19 cellular contexts compared by ENCODE assay signal in genomic region chr22:36149464-36149863, GRCh38. TPM values are rescaled to one million over a fixed set of nuclear protein-coding genes. Genes with fewer than 3 reads are reported as not detected.
DNase-seq lines count a peak whose midpoint lies in the region; ATAC-seq and TF ChIP-seq lines count a peak whose summit lies in the region.
"Had no signal": no experiment of that assay in that cellular context is flagged by ENCODE, and none has a peak within 500 bp of the region (broad histone marks: within the 10 kb centered on the region; RNA-seq: fewer than 3 reads in every experiment).

No MANE protein-coding gene starts in this region.

- H3K9me3 Mint-ChIP-seq in stimulated activated effector memory CD8-positive, alpha-beta T cell treated with anti-CD3 and anti-CD28 coated beads, Interleukin-12 subunit alpha, Interleukin-12 subunit beta, amount 100 ng/mL, for 72 hours: peaks cover 3% of the 10 kb centered on the region
- peaks cover 8% of the 10 kb centered on the region for H3K9me3 Mint-ChIP-seq in activated T-helper 2 cell treated with anti-CD3 and anti-CD28 coated beads, Interferon-gamma antibody, Interleukin-2, Interleukin-4, amounts not matched to agents 10 μg/mL and 5 μg/mL and 100 μg/mL, durations not matched to agents 14 hours and 24 hours and 36 hours
- H3K9me3 Mint-ChIP-seq: naive B cell had no signal

- peaks cover 12% of the 10 kb centered on the region for H3K4me1 ChIP-seq in GM23248 (ENCODE audit: insufficient read depth)
- H3K4me1 ChIP-seq: foreskin keratinocyte had no signal

- H3K4me3 Mint-ChIP-seq in T-helper 17 cell: no peak overlapping the region
- H3K4me3 Mint-ChIP-seq in stimulated activated effector memory CD8-positive, alpha-beta T cell treated with anti-CD3 and anti-CD28 coated beads, Interleukin-12 subunit alpha, Interleukin-12 subunit beta, amount 100 ng/mL, for 72 hours: no peak overlapping the region
- H3K4me3 Mint-ChIP-seq in activated T-helper 2 cell treated with anti-CD3 and anti-CD28 coated beads, Interferon-gamma antibody, Interleukin-2, Interleukin-4, amounts not matched to agents 10 μg/mL and 5 μg/mL and 100 μg/mL, durations not matched to agents 14 hours and 24 hours and 36 hours (ENCODE audit: low read depth): no peak overlapping the region
- H3K4me3 Mint-ChIP-seq: naive B cell had no signal

- H3K27ac ChIP-seq in GM23248: no peak overlapping the region
- H3K27ac ChIP-seq: cardiac muscle cell, foreskin keratinocyte, WERI-Rb-1 had no signal

- H3K79me2 ChIP-seq in GM23248 (ENCODE audit: insufficient read depth): no peaks in the 10 kb centered on the region

- ATAC-seq in T-helper 17 cell (no peak), GM19455 (IDR thresholded peaks at IDR 0.05; ENCODE audit: unreplicated experiment) (no peak)
- ATAC-seq in stimulated activated effector memory CD8-positive, alpha-beta T cell treated with anti-CD3 and anti-CD28 coated beads, Interleukin-12 subunit alpha, Interleukin-12 subunit beta, amount 100 ng/mL, for 72 hours: no peak
- ATAC-seq: foreskin keratinocyte had no signal

- 10% methylated on average over 3 of the region's 3 CpGs for WGBS in GM23248 (ENCODE audit: low coverage in 1 of 2, low lambda C conversion rate in 2 of 2, missing lambda C conversion rate in 2 of 2), 2 experiments

- H3K9me3 ChIP-seq in GM23248 (ENCODE audit: low read depth) (no peaks in the 10 kb centered on the region), T-helper 17 cell (ENCODE audit: control insufficient read depth, low read length, poor library complexity, severe bottlenecking) (no peaks in the 10 kb centered on the region)

- H3K4me1 Mint-ChIP-seq in T-helper 17 cell: peaks cover 46% of the 10 kb centered on the region
- peaks cover 68% of the 10 kb centered on the region for H3K4me1 Mint-ChIP-seq in stimulated activated effector memory CD8-positive, alpha-beta T cell treated with anti-CD3 and anti-CD28 coated beads, Interleukin-12 subunit alpha, Interleukin-12 subunit beta, amount 100 ng/mL, for 72 hours
- peaks cover 17% of the 10 kb centered on the region for H3K4me1 Mint-ChIP-seq in activated T-helper 2 cell treated with anti-CD3 and anti-CD28 coated beads, Interferon-gamma antibody, Interleukin-2, Interleukin-4, amounts not matched to agents 10 μg/mL and 5 μg/mL and 100 μg/mL, durations not matched to agents 14 hours and 24 hours and 36 hours (ENCODE audit: low read depth)

- no peaks in the 10 kb centered on the region for H3K9me2 ChIP-seq in GM23248 (ENCODE audit: insufficient read depth)

- H3K4me2 ChIP-seq in GM23248 (ENCODE audit: unreplicated experiment): no peak overlapping the region

- no peaks in the 10 kb centered on the region for H3K36me3 ChIP-seq in GM23248 (ENCODE audit: low read depth)
- H3K36me3 ChIP-seq: cardiac muscle cell, WERI-Rb-1 had no signal

- in situ Hi-C loops in GM23248 (cut with MboI): loop anchor here (5.0 kb wide), 1 partner anchor 33 kb away; no protein-coding TSS in a partner anchor

- intact Hi-C loops in activated T-helper 2 cell treated with anti-CD3 and anti-CD28 coated beads, Interferon-gamma antibody, Interleukin-2, Interleukin-4, amounts not matched to agents 10 μg/mL and 5 μg/mL and 100 μg/mL, durations not matched to agents 14 hours and 24 hours and 36 hours (cut with micrococcal nuclease): no loop called here

- no peak for TF ChIP-seq CTCF in fibroblast of mammary gland (conservative IDR thresholded peaks at IDR 0.05; ENCODE audit: control insufficient read depth, insufficient read depth, low read depth, low read length)

- H3K9ac ChIP-seq in GM23248: no peak overlapping the region

- no peaks in the 10 kb centered on the region for H4K20me1 ChIP-seq in GM23248 (ENCODE audit: insufficient read depth)

- H3K4me3 ChIP-seq in GM23248 (no peak overlapping the region), fibroblast of mammary gland (ENCODE audit: control insufficient read depth, low read depth, low read length) (no peak overlapping the region)
- H3K4me3 ChIP-seq: cardiac muscle cell had no signal

- H3K27ac Mint-ChIP-seq in T-helper 17 cell: peak overlapping the region; percentile 100
- H3K27ac Mint-ChIP-seq in stimulated activated effector memory CD8-positive, alpha-beta T cell treated with anti-CD3 and anti-CD28 coated beads, Interleukin-12 subunit alpha, Interleukin-12 subunit beta, amount 100 ng/mL, for 72 hours: peak overlapping the region; percentile 100
- no peak overlapping the region for H3K27ac Mint-ChIP-seq in activated T-helper 2 cell treated with anti-CD3 and anti-CD28 coated beads, Interferon-gamma antibody, Interleukin-2, Interleukin-4, amounts not matched to agents 10 μg/mL and 5 μg/mL and 100 μg/mL, durations not matched to agents 14 hours and 24 hours and 36 hours

- H3K27me3 ChIP-seq in GM23248 (replicated peaks; ENCODE audit: insufficient read depth): no peaks in the 10 kb centered on the region
- H3K27me3 ChIP-seq: cardiac muscle cell had no signal

- H3K27me3 Mint-ChIP-seq in T-helper 17 cell: no peaks in the 10 kb centered on the region
- H3K27me3 Mint-ChIP-seq in activated T-helper 2 cell treated with anti-CD3 and anti-CD28 coated beads, Interferon-gamma antibody, Interleukin-2, Interleukin-4, amounts not matched to agents 10 μg/mL and 5 μg/mL and 100 μg/mL, durations not matched to agents 14 hours and 24 hours and 36 hours (ENCODE audit: low read depth): no peaks in the 10 kb centered on the region
- H3K27me3 Mint-ChIP-seq: naive B cell had no signal

- H3F3A ChIP-seq in GM23248 (ENCODE audit: insufficient read depth): peaks cover 8% of the 10 kb centered on the region; the same call in 1 of the 2 replicates

- H3K36me3 Mint-ChIP-seq in T-helper 17 cell (ENCODE audit: low read depth): peaks cover 17% of the 10 kb centered on the region
- peaks cover 52% of the 10 kb centered on the region for H3K36me3 Mint-ChIP-seq in stimulated activated effector memory CD8-positive, alpha-beta T cell treated with anti-CD3 and anti-CD28 coated beads, Interleukin-12 subunit alpha, Interleukin-12 subunit beta, amount 100 ng/mL, for 72 hours
- H3K36me3 Mint-ChIP-seq in activated T-helper 2 cell treated with anti-CD3 and anti-CD28 coated beads, Interferon-gamma antibody, Interleukin-2, Interleukin-4, amounts not matched to agents 10 μg/mL and 5 μg/mL and 100 μg/mL, durations not matched to agents 14 hours and 24 hours and 36 hours (ENCODE audit: low read depth): peaks cover 67% of the 10 kb centered on the region

- DNase-seq in GM23248 (peak; percentile 62), T-helper 17 cell (no peak), fibroblast of mammary gland (ENCODE audit: low read depth) (peak; percentile 70), COR-L47 (lab: John Stamatoyannopoulos, UW) (no peak), amniotic stem cell (lab: John Stamatoyannopoulos, UW) (no peak)
- no peak for DNase-seq in stimulated activated effector memory CD8-positive, alpha-beta T cell treated with anti-CD3 and anti-CD28 coated beads, Interleukin-12 subunit alpha, Interleukin-12 subunit beta, amount 100 ng/mL, for 72 hours (ENCODE audit: low spot score in 2 of 2)
- DNase-seq in activated T-helper 2 cell treated with anti-CD3 and anti-CD28 coated beads, Interferon-gamma antibody, Interleukin-2, Interleukin-4, amounts not matched to agents 10 μg/mL and 5 μg/mL and 100 μg/mL, durations not matched to agents 14 hours and 24 hours and 36 hours (ENCODE audit: low spot score): no peak
- DNase-seq: activated gamma-delta T cell; DMS79 treated with DMSO at 0.1 percent for 48 hours; effector CD4-positive, alpha-beta T cell; foreskin keratinocyte; Karpas-422; naive B cell; NCI-H187 treated with DMSO at 0.1 percent for 48 hours; NCI-H526; substantia nigra; WERI-Rb-1 had no signal

- no peak overlapping the region for H2AFZ ChIP-seq in GM23248

RNA-seq across cellular contexts. Expression of gene APOL3, which starts 11.1 kb away (rescaled TPM):
- total RNA-seq in GM23248 (2014; rRNA removed; shearing (Covaris generic)): 5.5 and 6.2 TPM in 2 replicates
- 3.4 and 4.0 TPM in 2 replicates for polyA plus RNA-seq in GM23248 (2016; fragmentation: Nextera tagmentation; extraction: Ambion mirVana)
- total RNA-seq in T-helper 17 cell: 100 to 1,000 TPM; 229 to 265 TPM
- total RNA-seq in activated T-helper 2 cell treated with anti-CD3 and anti-CD28 coated beads, Interferon-gamma antibody, Interleukin-2, Interleukin-4, amounts not matched to agents 10 μg/mL and 5 μg/mL and 100 μg/mL, durations not matched to agents 14 hours and 24 hours and 36 hours: 35.6 and 48.3 TPM in 2 replicates
- total RNA-seq: cardiac muscle cell had no signal
- polyA plus RNA-seq: cardiac muscle cell had no signal

RNA-seq across cellular contexts. Expression of gene APOL4, which starts 52.1 kb away (rescaled TPM):
- not detected in 2 replicates for total RNA-seq in GM23248 (2014; rRNA removed; shearing (Covaris generic))
- 0.06 TPM in 1 of 2 replicates, not detected in the other for polyA plus RNA-seq in GM23248 (2016; fragmentation: Nextera tagmentation; extraction: Ambion mirVana)
- under 1 TPM in 1 of 2 donors, not detected in 1; 0.22 TPM for total RNA-seq in T-helper 17 cell
- 0.48 and 0.52 TPM in 2 replicates for total RNA-seq in activated T-helper 2 cell treated with anti-CD3 and anti-CD28 coated beads, Interferon-gamma antibody, Interleukin-2, Interleukin-4, amounts not matched to agents 10 μg/mL and 5 μg/mL and 100 μg/mL, durations not matched to agents 14 hours and 24 hours and 36 hours
- total RNA-seq: foreskin keratinocyte had no signal
- polyA plus RNA-seq: cardiac muscle cell, foreskin keratinocyte had no signal

Comparison
In these comparisons a context has a peak if more than half of its experiments do, and no peak if none do; other contexts are left out.
1. DNase-seq: peak in GM23248 (single experiment) and fibroblast of mammary gland (single experiment); none in T-helper 17 cell (0 of 3), stimulated activated effector memory CD8-positive, alpha-beta T cell treated with anti-CD3 and anti-CD28 coated beads, Interleukin-12 subunit alpha, Interleukin-12 subunit beta, amount 100 ng/mL, for 72 hours (0 of 2), activated T-helper 2 cell treated with anti-CD3 and anti-CD28 coated beads, Interferon-gamma antibody, Interleukin-2, Interleukin-4, amounts not matched to agents 10 μg/mL and 5 μg/mL and 100 μg/mL, durations not matched to agents 14 hours and 24 hours and 36 hours (single experiment), COR-L47 (single experiment) and amniotic stem cell (single experiment).